Comparison of ENCODE assay signal across 35 cellular contexts in genomic region chr13:45821861-45822260, GRCh38. TPM values are rescaled to one million over a fixed set of nuclear protein-coding genes. Genes with fewer than 3 reads are reported as not detected.
"Had no signal": no experiment of that assay in that cellular context is flagged by ENCODE, and none has a peak within 500 bp of the region (broad histone marks: within the 10 kb centered on the region; RNA-seq: fewer than 3 reads in every experiment).

No MANE protein-coding gene starts in this region.

- H3K4me2 ChIP-seq: hepatocyte had no signal

- H3K4me1 Mint-ChIP-seq: naive B cell had no signal

- DNase-seq: cortex of kidney; effector CD8-positive, alpha-beta T cell; effector memory CD8-positive, alpha-beta T cell; endodermal cell; erythroblast; esophagus squamous epithelium; foreskin fibroblast; foreskin melanocyte; gastrocnemius medialis; heart left ventricle; hypothalamus; immature natural killer cell; islet precursor cell; kidney; kidney glomerular epithelial cell; left colon; left lung; left ventricle myocardium superior; lower lobe of right lung; mesenchymal stem cell; mucosa of descending colon; naive B cell; naive thymus-derived CD8-positive, alpha-beta T cell had no signal

- H3K27ac ChIP-seq: epithelial cell of prostate, esophagus squamous epithelium, gastrocnemius medialis, heart left ventricle, hepatocyte, left lung, lower lobe of right lung had no signal

- H3K9me3 ChIP-seq: esophagus squamous epithelium, gastrocnemius medialis, lower lobe of right lung, mucosa of descending colon had no signal

- H3K36me3 ChIP-seq: esophagus squamous epithelium, gastrocnemius medialis, heart left ventricle, left lung, lower lobe of right lung had no signal

- H3K4me3 ChIP-seq: esophagus squamous epithelium, gastrocnemius medialis, heart left ventricle, hepatocyte, left lung, lower lobe of right lung, mucosa of descending colon had no signal

- H3K79me2 ChIP-seq: hepatocyte had no signal

- FAIRE-seq: colon, endometrium, kidney had no signal

- H3K27ac Mint-ChIP-seq: dendritic cell treated with granulocyte-macrophage colony-stimulating factor and Interleukin-4, amounts not matched to agents 40 ng/mL and 50 ng/mL, for 4 days; effector memory CD8-positive, alpha-beta T cell; endodermal cell; immature natural killer cell; mesothelial cell of epicardium; naive B cell; naive thymus-derived CD8-positive, alpha-beta T cell had no signal

- H3K27me3 ChIP-seq: esophagus squamous epithelium, gastrocnemius medialis, heart left ventricle, hepatocyte, left lung had no signal

- H3K9me3 Mint-ChIP-seq: dendritic cell treated with granulocyte-macrophage colony-stimulating factor and Interleukin-4, amounts not matched to agents 40 ng/mL and 50 ng/mL, for 4 days; effector memory CD8-positive, alpha-beta T cell; immature natural killer cell had no signal

- H3K4me1 ChIP-seq: gastrocnemius medialis, left lung, lower lobe of right lung had no signal

- H3K36me3 Mint-ChIP-seq: immature natural killer cell, mesothelial cell of epicardium, naive B cell had no signal

- H3K27me3 Mint-ChIP-seq: dendritic cell treated with granulocyte-macrophage colony-stimulating factor and Interleukin-4, amounts not matched to agents 40 ng/mL and 50 ng/mL, for 4 days; naive B cell; naive thymus-derived CD8-positive, alpha-beta T cell had no signal

- ATAC-seq: effector memory CD8-positive, alpha-beta T cell; esophagus mucosa; gastrocnemius medialis; heart left ventricle; left colon; left lung; left ventricle myocardium superior; lower lobe of right lung; mucosa of descending colon; naive thymus-derived CD8-positive, alpha-beta T cell had no signal

- H2AFZ ChIP-seq: hepatocyte had no signal

- H3K4me3 Mint-ChIP-seq: dendritic cell treated with granulocyte-macrophage colony-stimulating factor and Interleukin-4, amounts not matched to agents 40 ng/mL and 50 ng/mL, for 4 days; effector memory CD8-positive, alpha-beta T cell; endodermal cell; immature natural killer cell; mesothelial cell of epicardium; naive B cell; naive thymus-derived CD8-positive, alpha-beta T cell had no signal

RNA-seq across cellular contexts. Expression of gene SIAH3, which starts 29.7 kb away (rescaled TPM):
- total RNA-seq: dermis microvascular lymphatic vessel endothelial cell, endodermal cell, gastrocnemius medialis, glomerular endothelial cell, left colon, left ventricle myocardium superior, lung microvascular endothelial cell, mesenteric fat pad, myocyte had no signal
- polyA plus RNA-seq: heart left ventricle, hepatocyte, immature natural killer cell had no signal
